ENCODE assay signal across 1 cellular context in the genomic region with DNA sequence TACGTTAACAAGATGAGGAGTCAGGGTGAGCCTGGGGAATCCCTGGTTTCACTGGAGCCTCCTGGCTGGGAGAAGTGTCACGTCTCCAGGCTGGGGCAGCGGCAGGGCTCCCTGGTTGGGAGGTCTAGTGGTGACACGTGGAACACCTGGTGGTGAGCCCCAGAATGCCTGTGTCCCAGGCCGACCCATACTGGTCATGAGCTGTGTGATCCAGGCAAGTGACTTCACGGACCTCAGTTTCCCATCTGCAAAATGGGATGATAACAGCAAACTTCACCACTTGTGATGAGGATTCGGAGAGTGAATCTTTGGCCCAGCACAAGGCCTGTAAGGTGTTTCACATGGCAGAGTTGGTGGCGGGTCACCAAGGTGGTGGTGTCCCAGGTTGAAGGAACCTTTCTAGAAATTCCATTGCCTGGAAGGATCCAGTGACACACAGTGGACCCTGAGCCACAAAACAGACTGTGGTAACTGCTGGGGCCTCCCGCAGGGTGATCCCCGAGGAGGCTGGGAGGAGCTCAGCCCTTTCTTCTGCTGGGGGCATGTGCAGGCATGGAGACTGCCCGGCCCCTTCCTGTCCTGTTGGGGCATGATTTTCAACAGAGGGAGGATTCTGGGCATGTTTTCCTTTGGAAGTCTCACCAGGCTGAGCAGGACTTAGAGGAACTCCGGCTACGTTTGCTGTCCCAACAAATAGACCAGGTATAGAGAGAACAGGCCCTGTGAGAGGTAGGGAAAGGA.
TF ChIP-seq lines count a peak whose summit lies in the region.

No MANE protein-coding gene starts in this region.

TF ChIP-seq in WTC11, 78 proteins besides CTCF, POLR2A, EP300 and RAD21 (continued from another document):
- TF ChIP-seq, protein P1, sequence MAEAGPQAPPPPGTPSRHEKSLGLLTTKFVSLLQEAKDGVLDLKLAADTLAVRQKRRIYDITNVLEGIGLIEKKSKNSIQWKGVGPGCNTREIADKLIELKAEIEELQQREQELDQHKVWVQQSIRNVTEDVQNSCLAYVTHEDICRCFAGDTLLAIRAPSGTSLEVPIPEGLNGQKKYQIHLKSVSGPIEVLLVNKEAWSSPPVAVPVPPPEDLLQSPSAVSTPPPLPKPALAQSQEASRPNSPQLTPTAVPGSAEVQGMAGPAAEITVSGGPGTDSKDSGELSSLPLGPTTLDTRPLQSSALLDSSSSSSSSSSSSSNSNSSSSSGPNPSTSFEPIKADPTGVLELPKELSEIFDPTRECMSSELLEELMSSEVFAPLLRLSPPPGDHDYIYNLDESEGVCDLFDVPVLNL (CRISPR knock-in tag; IDR thresholded peaks at IDR 0.05; ENCODE audit: borderline replicate concordance, low read depth) = no peak
- TF ChIP-seq, protein P2, sequence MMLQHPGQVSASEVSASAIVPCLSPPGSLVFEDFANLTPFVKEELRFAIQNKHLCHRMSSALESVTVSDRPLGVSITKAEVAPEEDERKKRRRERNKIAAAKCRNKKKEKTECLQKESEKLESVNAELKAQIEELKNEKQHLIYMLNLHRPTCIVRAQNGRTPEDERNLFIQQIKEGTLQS (CRISPR knock-in tag; conservative IDR thresholded peaks at IDR 0.05) = no peak
- no peak for TF ChIP-seq RELA (CRISPR knock-in tag; IDR thresholded peaks at IDR 0.05; ENCODE audit: borderline replicate concordance)
- TF ChIP-seq, protein P3, sequence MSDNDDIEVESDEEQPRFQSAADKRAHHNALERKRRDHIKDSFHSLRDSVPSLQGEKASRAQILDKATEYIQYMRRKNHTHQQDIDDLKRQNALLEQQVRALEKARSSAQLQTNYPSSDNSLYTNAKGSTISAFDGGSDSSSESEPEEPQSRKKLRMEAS (CRISPR knock-in tag; IDR thresholded peaks at IDR 0.05) = no peak
- TF ChIP-seq FOXK1 (CRISPR knock-in tag; IDR thresholded peaks at IDR 0.05) = no peak
- TF ChIP-seq SMAD4 (CRISPR knock-in tag; IDR thresholded peaks at IDR 0.05) = no peak
- TF ChIP-seq FOXJ3 (CRISPR knock-in tag; IDR thresholded peaks at IDR 0.05; ENCODE audit: borderline replicate concordance) = no peak
- no peak for TF ChIP-seq TP53 (CRISPR knock-in tag; IDR thresholded peaks at IDR 0.05)
